Comparison of ENCODE assay signal across 22 cellular contexts in the genomic region with DNA sequence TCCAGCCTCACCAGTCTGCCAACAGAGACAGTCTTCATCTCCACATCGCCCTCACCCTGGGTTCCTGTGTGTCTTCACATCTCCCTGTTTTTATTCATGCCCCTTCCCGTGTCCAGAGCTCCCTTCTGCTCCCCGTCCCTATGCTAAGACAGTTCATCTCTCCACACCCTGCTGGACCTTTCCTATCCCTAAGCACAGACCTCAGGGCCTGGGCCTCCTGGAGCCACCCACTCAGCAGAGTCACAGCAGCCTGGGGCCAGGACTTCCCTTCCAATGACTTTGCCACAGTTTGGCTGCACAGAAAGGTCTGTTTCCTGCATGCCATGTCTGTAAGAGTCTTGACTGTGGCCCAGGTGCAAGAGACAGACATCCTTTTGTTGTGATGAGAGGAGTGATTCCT.
"Had no signal": no experiment of that assay in that cellular context is flagged by ENCODE, and none has a peak within 500 bp of the region (broad histone marks: within the 10 kb centered on the region; RNA-seq: fewer than 3 reads in every experiment).

No MANE protein-coding gene starts in this region.

- H3K4me3 ChIP-seq: MG63 had no signal

- H3K4me1 Mint-ChIP-seq: activated B cell treated with CpG ODN at 0.5 μM for 24 hours; activated CD4-positive, alpha-beta T cell treated with anti-CD3 and anti-CD28 coated beads, Interleukin-2, amount 10 ng/mL, durations not matched to agents 24 days and 14 days; activated T-helper 17 cell treated with anti-CD3 and anti-CD28 coated beads, Interleukin-2, amount 50 U/mL, for 72 hours had no signal

- H3K27me3 Mint-ChIP-seq: activated B cell treated with CpG ODN at 0.5 μM for 24 hours; activated CD4-positive, alpha-beta T cell treated with anti-CD3 and anti-CD28 coated beads, Interleukin-2, amount 10 ng/mL, durations not matched to agents 24 days and 14 days had no signal

- H3K9me3 Mint-ChIP-seq: activated CD4-positive, alpha-beta T cell treated with anti-CD3 and anti-CD28 coated beads, Interleukin-2, amount 10 ng/mL, durations not matched to agents 24 days and 14 days; activated naive CD4-positive, alpha-beta T cell treated with anti-CD3 and anti-CD28 coated beads for 36 hours; activated T-helper 17 cell treated with anti-CD3 and anti-CD28 coated beads, Interleukin-2, amount 50 U/mL, for 72 hours; T-helper 1 cell treated with Interleukin-12 subunit alpha and Interleukin-12 subunit beta and Interleukin-4 antibody, amounts not matched to agents 30 μg/mL and 1 μg/mL, for 36 hours had no signal

- DNase-seq: activated B cell treated with CpG ODN at 0.5 μM for 24 hours; activated CD4-positive, alpha-beta T cell treated with anti-CD3 and anti-CD28 coated beads for 1 hour; activated CD4-positive, alpha-beta T cell treated with anti-CD3 and anti-CD28 coated beads, Interleukin-2, amount 10 ng/mL, durations not matched to agents 24 days and 14 days; activated CD4-positive, alpha-beta T cell treated with anti-CD3 and anti-CD28 coated beads, Interleukin-2, amount 50 U/mL, for 48 hours; activated gamma-delta T cell; activated naive CD4-positive, alpha-beta T cell treated with anti-CD3 and anti-CD28 coated beads for 36 hours; activated T-cell treated with anti-CD3 and anti-CD28 coated beads for 4 hours; activated T-cell treated with anti-CD3 and anti-CD28 coated beads, Interleukin-2, amount 50 U/mL, for 48 hours; amygdala; MG63; NCI-H1092; NCI-H1417; NCI-H1930; NCI-H2171 treated with DMSO at 0.1 percent for 48 hours; NCI-H345; NCI-H524; PC-3; SHP77 treated with DMSO at 0.1 percent for 48 hours had no signal

- H3K36me3 Mint-ChIP-seq: activated naive CD8-positive, alpha-beta T cell; brain had no signal

- H3K27ac Mint-ChIP-seq: activated B cell treated with CpG ODN at 0.5 μM for 24 hours; activated CD4-positive, alpha-beta T cell treated with anti-CD3 and anti-CD28 coated beads, Interleukin-2, amount 10 ng/mL, durations not matched to agents 24 days and 14 days; activated naive CD4-positive, alpha-beta T cell treated with anti-CD3 and anti-CD28 coated beads for 36 hours; activated naive CD8-positive, alpha-beta T cell; activated T-helper 17 cell treated with anti-CD3 and anti-CD28 coated beads, Interleukin-2, amount 50 U/mL, for 72 hours; brain; T-helper 1 cell treated with Interleukin-12 subunit alpha and Interleukin-12 subunit beta and Interleukin-4 antibody, amounts not matched to agents 30 μg/mL and 1 μg/mL, for 36 hours had no signal

- H3K4me3 Mint-ChIP-seq: activated B cell treated with CpG ODN at 0.5 μM for 24 hours; activated CD4-positive, alpha-beta T cell treated with anti-CD3 and anti-CD28 coated beads, Interleukin-2, amount 10 ng/mL, durations not matched to agents 24 days and 14 days; activated naive CD4-positive, alpha-beta T cell treated with anti-CD3 and anti-CD28 coated beads for 36 hours; activated naive CD8-positive, alpha-beta T cell; activated T-helper 17 cell treated with anti-CD3 and anti-CD28 coated beads, Interleukin-2, amount 50 U/mL, for 72 hours; brain; T-helper 1 cell treated with Interleukin-12 subunit alpha and Interleukin-12 subunit beta and Interleukin-4 antibody, amounts not matched to agents 30 μg/mL and 1 μg/mL, for 36 hours had no signal
